1 cellular context compared by ENCODE assay signal in the genomic region with DNA sequence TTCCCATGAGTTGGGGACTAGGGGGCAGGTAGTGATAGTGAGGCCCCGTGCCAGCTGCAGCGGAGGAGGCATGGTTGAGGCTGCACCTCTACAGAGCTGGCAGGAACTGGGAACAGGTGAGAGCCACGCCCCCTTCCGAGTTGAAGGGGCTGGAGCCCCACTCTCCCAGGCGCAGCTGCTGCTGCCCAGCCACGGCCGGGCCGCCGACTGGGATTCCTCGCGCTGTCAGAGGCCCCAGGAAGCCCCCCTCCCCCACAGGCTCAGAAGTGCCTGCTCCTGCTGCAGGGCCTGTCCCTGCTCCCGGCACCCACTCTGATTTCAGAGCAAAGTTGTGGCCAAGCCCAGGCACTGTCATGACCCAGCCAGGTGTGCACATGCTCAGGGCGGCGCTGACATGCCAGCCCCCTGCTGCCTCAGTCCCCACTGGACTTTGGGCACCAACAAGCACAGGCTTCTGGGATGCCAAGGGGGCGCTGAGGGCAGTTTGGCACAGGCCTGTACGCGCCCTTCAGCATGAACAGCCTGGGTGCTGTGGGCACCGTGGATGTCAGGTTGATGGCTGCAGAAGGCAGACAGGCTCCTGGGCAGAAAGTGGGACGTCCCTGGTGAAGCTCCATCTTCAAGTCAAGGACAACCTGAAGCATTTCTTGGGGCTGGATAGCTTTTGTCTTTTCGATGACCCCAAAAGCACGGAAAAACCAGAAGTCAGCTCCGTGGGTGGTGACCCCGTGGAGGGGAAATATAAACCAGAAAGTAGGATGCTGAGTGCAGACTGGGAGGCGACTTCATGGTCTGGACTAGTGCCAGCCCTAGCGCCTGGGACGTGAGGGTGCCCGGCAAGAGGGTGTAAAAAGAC.
TF ChIP-seq lines count a peak whose summit lies in the region.

No MANE protein-coding gene starts in this region.

TF ChIP-seq in H1, 55 proteins besides CTCF, POLR2A, EP300 and RAD21:
- TF ChIP-seq BCL11A (IDR thresholded peaks at IDR 0.05; ENCODE audit: low read depth in 2 of 2, low read length in 2 of 2), result no peak
- TF ChIP-seq SIN3A (conservative IDR thresholded peaks at IDR 0.05 in 1 of 2, IDR thresholded peaks at IDR 0.05 in 1 of 2; ENCODE audit: low read depth in 1 of 2, low read length in 2 of 2), result peak; percentile 48 to 82; a peak in 2 of 4 replicates
- TF ChIP-seq CHD1 (IDR thresholded peaks at IDR 0.05; ENCODE audit: low read depth, low read length), result no peak
- TF ChIP-seq CREB1 (IDR thresholded peaks at IDR 0.05), result peak; percentile 53
- 0 out of 2 replicates have a peak, but pooled peaks have one; percentile 34 for TF ChIP-seq E2F6 (IDR thresholded peaks at IDR 0.05)
- TF ChIP-seq TCF12 (IDR thresholded peaks at IDR 0.05; ENCODE audit: low read depth, low read length), result peak; percentile 52; the same call in 1 of the 2 replicates
- TF ChIP-seq, protein P1, sequence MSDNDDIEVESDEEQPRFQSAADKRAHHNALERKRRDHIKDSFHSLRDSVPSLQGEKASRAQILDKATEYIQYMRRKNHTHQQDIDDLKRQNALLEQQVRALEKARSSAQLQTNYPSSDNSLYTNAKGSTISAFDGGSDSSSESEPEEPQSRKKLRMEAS (IDR thresholded peaks at IDR 0.05), result peak; percentile 20; the same call in 1 of the 2 replicates
